In genomic region chr19:2476451-2477140, GRCh38 we compare ENCODE assay signal across 8 cellular contexts. TPM values are rescaled to one million over a fixed set of nuclear protein-coding genes. Genes with fewer than 3 reads are reported as not detected.
DNase-seq lines count a peak whose midpoint lies in the region; ATAC-seq and TF ChIP-seq lines count a peak whose summit lies in the region.

No MANE protein-coding gene starts in this region.

- no peaks in the 10 kb centered on the region for H3K9me3 ChIP-seq in testis

- H3K4me3 Mint-ChIP-seq in nephron progenitor cell: peak overlapping the region; percentile 96

- no peaks in the 10 kb centered on the region for H3K27me3 ChIP-seq in testis

- TF ChIP-seq POLR2A in testis (IDR thresholded peaks at IDR 0.05): no peak

- H3K36me3 Mint-ChIP-seq in nephron progenitor cell (ENCODE audit: low read depth): no peaks in the 10 kb centered on the region

- H3K4me1 ChIP-seq in testis: peaks cover 3% of the 10 kb centered on the region

- DNase-seq in Ammon's horn (ENCODE audit: low spot score) (peak; percentile 39), NCI-H128 (lab: John Stamatoyannopoulos, UW; ENCODE audit: unreplicated experiment) (peak; percentile 13), nephron progenitor cell (peak; percentile 65), testis (peak; percentile 41), SW480 (ENCODE audit: low spot score) (no peak)
- DNase-seq in activated T-cell treated with anti-CD3 and anti-CD28 coated beads, Interleukin-2, amount 50 U/mL, for 1 hour: peak; percentile 68

- no peaks in the 10 kb centered on the region for H3K36me3 ChIP-seq in testis (ENCODE audit: low read depth, missing control alignments)

- H3K27ac ChIP-seq in testis: peak overlapping the region; percentile 75 to 84

- peak; percentile 5 for ATAC-seq in GM21367 (IDR thresholded peaks at IDR 0.05; ENCODE audit: unreplicated experiment)
- peak; percentile 0 for ATAC-seq in esophagus mucosa

- H3K9me3 Mint-ChIP-seq in nephron progenitor cell: no peaks in the 10 kb centered on the region

- WGBS in testis, 2 donors: 1 to 2% methylated on average over 24 to 40 of the region's 42 CpGs

- peaks cover 35% of the 10 kb centered on the region for H3K4me1 Mint-ChIP-seq in nephron progenitor cell

- H3K4me3 ChIP-seq in testis: peak overlapping the region; percentile 79 to 90

- intact Hi-C loops in testis (cut with DNase I; ENCODE audit: low total_unique reads): loop anchor here (2.0 to 10.0 kb wide), 3 partner anchors 66 to 138 kb away; no protein-coding TSS in a partner anchor

- no peak overlapping the region for H3K27ac Mint-ChIP-seq in nephron progenitor cell

- H3K27me3 Mint-ChIP-seq in nephron progenitor cell (ENCODE audit: low read depth, poor library complexity): peaks cover 58% of the 10 kb centered on the region

- TF ChIP-seq CTCF in nephron progenitor cell (IDR thresholded peaks at IDR 0.05): no peak
- TF ChIP-seq CTCF in testis (IDR thresholded peaks at IDR 0.05): no peak

RNA-seq across cellular contexts. Expression of gene GADD45B, which starts 0.7 kb away (rescaled TPM):
- total RNA-seq in esophagus mucosa: 26.3 TPM
- total RNA-seq in testis: 10 to 100 TPM; 30.5 to 59.7 TPM
- 16.9 TPM for polyA plus RNA-seq in testis (ENCODE audit: insufficient read depth, low read depth, low replicate concordance)

RNA-seq across cellular contexts. Expression of gene LMNB2, which starts 19.8 kb away (rescaled TPM):
- total RNA-seq in esophagus mucosa (50.4 TPM), testis (10 to 100 TPM; 69.4 to 69.7 TPM)
- polyA plus RNA-seq in testis (ENCODE audit: insufficient read depth, low read depth, low replicate concordance): 77.4 TPM

RNA-seq across cellular contexts. Expression of gene TIMM13, which starts 49.2 kb away (rescaled TPM):
- total RNA-seq in esophagus mucosa: 106 TPM
- total RNA-seq in testis: 10 to 100 TPM; 57.5 to 60.6 TPM
- 66.6 TPM for polyA plus RNA-seq in testis (ENCODE audit: insufficient read depth, low read depth, low replicate concordance)
